28 cellular contexts compared by ENCODE assay signal in the genomic region with DNA sequence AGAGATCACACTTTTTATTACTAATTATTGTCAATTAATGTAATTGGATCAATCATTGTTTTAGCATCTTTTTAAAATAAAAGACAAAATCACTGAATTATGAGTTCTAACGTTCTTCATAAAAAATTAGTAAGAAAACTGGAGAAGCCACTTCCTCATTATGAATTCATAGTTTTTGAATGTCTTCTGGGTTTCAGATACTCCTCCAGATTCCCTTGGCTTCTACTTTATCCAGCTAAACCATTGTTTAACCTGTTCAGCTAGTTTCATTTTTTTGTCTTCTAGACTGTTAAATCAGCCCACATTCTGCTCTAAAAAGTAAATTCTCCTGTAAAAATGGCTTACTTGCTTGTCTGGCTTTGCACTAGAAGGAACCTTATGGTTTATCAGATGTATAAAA.
"Had no signal": no experiment of that assay in that cellular context is flagged by ENCODE, and none has a peak within 500 bp of the region (broad histone marks: within the 10 kb centered on the region; RNA-seq: fewer than 3 reads in every experiment).

No MANE protein-coding gene starts in this region.

- H3K9ac ChIP-seq: neural progenitor cell, parathyroid adenoma had no signal

- H2AFZ ChIP-seq: neural progenitor cell, parathyroid adenoma had no signal

- H3K36me3 ChIP-seq: neural progenitor cell, ovary, right lobe of liver, sigmoid colon, thoracic aorta, thyroid gland, tibial nerve, upper lobe of left lung, vagina had no signal

- H3K27me3 ChIP-seq: neural progenitor cell, ovary, right lobe of liver, sigmoid colon, thyroid gland, tibial nerve, upper lobe of left lung, vagina had no signal

- H3K9me3 ChIP-seq: ovary, psoas muscle, right lobe of liver, sigmoid colon, thoracic aorta, thyroid gland, tibial nerve, upper lobe of left lung, vagina had no signal

- H3K4me3 ChIP-seq: neural progenitor cell, ovary, psoas muscle, right lobe of liver, sigmoid colon, thoracic aorta, thyroid gland, tibial nerve, upper lobe of left lung, vagina had no signal

- H3K9me3 Mint-ChIP-seq: naive thymus-derived CD8-positive, alpha-beta T cell; natural killer cell treated with Interleukin-12 subunit alpha and Interleukin-12 subunit beta and Interleukin-15 and Interleukin-18, amount 100 ng/mL, for 72 hours; nephron progenitor cell; stimulated activated memory B cell treated with anti-CD40 and anti-IgM and Interleukin-4, amounts not matched to agents 10 μg/mL and 1 μg/mL and 100 μg/mL, for 72 hours; stimulated activated naive CD8-positive, alpha-beta T cell treated with anti-CD3 and anti-CD28 coated beads, Interleukin-15, amount 100 ng/mL, for 72 hours had no signal

- H3K27me3 Mint-ChIP-seq: stimulated activated memory B cell treated with anti-CD40 and anti-IgM and Interleukin-4, amounts not matched to agents 10 μg/mL and 1 μg/mL and 100 μg/mL, for 72 hours had no signal

- H3K4me2 ChIP-seq: neural progenitor cell had no signal

- H3K4me1 Mint-ChIP-seq: naive thymus-derived CD8-positive, alpha-beta T cell; nephron progenitor cell; stimulated activated memory B cell treated with anti-CD40 and anti-IgM and Interleukin-4, amounts not matched to agents 10 μg/mL and 1 μg/mL and 100 μg/mL, for 72 hours; stimulated activated naive CD8-positive, alpha-beta T cell treated with anti-CD3 and anti-CD28 coated beads, Interleukin-15, amount 100 ng/mL, for 72 hours had no signal

- H3K27ac Mint-ChIP-seq: naive thymus-derived CD8-positive, alpha-beta T cell; natural killer cell treated with Interleukin-12 subunit alpha and Interleukin-12 subunit beta and Interleukin-15 and Interleukin-18, amount 100 ng/mL, for 72 hours; nephron progenitor cell; neural progenitor cell; progenitor cell of endocrine pancreas; stimulated activated memory B cell treated with anti-CD40 and anti-IgM and Interleukin-4, amounts not matched to agents 10 μg/mL and 1 μg/mL and 100 μg/mL, for 72 hours; stimulated activated naive CD8-positive, alpha-beta T cell treated with anti-CD3 and anti-CD28 coated beads, Interleukin-15, amount 100 ng/mL, for 72 hours had no signal

- DNase-seq: naive thymus-derived CD8-positive, alpha-beta T cell; nephron progenitor cell; occipital lobe; ovary; posterior cingulate gyrus; psoas muscle; right cardiac atrium; right lobe of liver; sigmoid colon; small intestine; stimulated activated CD4-positive, alpha-beta T cell treated with anti-CD3 and anti-CD28 coated beads, Interleukin-15, amount 100 ng/mL, for 24 hours; stimulated activated CD4-positive, alpha-beta T cell treated with anti-CD3 and anti-CD28 coated beads, Interleukin-4, amount 100 ng/mL, for 1 hour; stimulated activated CD4-positive, alpha-beta T cell treated with anti-CD3 and anti-CD28 coated beads, Interleukin-4, amount 100 ng/mL, for 4 hours; stimulated activated CD8-positive, alpha-beta memory T cell treated with anti-CD3 and anti-CD28 coated beads, Interleukin-4, amount 100 ng/mL, for 48 hours; stimulated activated naive CD4-positive, alpha-beta T cell; stimulated activated naive CD8-positive, alpha-beta T cell treated with anti-CD3 and anti-CD28 coated beads, Interleukin-15, amount 100 ng/mL, for 72 hours; stimulated activated naive CD8-positive, alpha-beta T cell treated with anti-CD3 and anti-CD28 coated beads, Interleukin-15, Interleukin-2, amounts not matched to agents 100 U/mL and 50 U/mL, for 24 hours; thyroid gland; upper lobe of left lung had no signal

- H3K36me3 Mint-ChIP-seq: naive thymus-derived CD8-positive, alpha-beta T cell; natural killer cell treated with Interleukin-12 subunit alpha and Interleukin-12 subunit beta and Interleukin-15 and Interleukin-18, amount 100 ng/mL, for 72 hours; neural progenitor cell; stimulated activated memory B cell treated with anti-CD40 and anti-IgM and Interleukin-4, amounts not matched to agents 10 μg/mL and 1 μg/mL and 100 μg/mL, for 72 hours had no signal

- ATAC-seq: naive thymus-derived CD8-positive, alpha-beta T cell; natural killer cell treated with Interleukin-12 subunit alpha and Interleukin-12 subunit beta and Interleukin-15 and Interleukin-18, amount 100 ng/mL, for 72 hours; psoas muscle; right cardiac atrium; right lobe of liver; stimulated activated memory B cell treated with anti-CD40 and anti-IgM and Interleukin-4, amounts not matched to agents 10 μg/mL and 1 μg/mL and 100 μg/mL, for 72 hours; stimulated activated naive CD8-positive, alpha-beta T cell treated with anti-CD3 and anti-CD28 coated beads, Interleukin-15, amount 100 ng/mL, for 72 hours; stimulated activated naive CD8-positive, alpha-beta T cell treated with anti-CD3 and anti-CD28 coated beads, Interleukin-15, Interleukin-2, amounts not matched to agents 100 U/mL and 50 U/mL, for 24 hours had no signal

- H3K4me1 ChIP-seq: parathyroid adenoma, psoas muscle, sigmoid colon, thyroid gland, tibial nerve, upper lobe of left lung had no signal

- FAIRE-seq: small intestine, urothelium cell line had no signal

- H3K4me3 Mint-ChIP-seq: naive thymus-derived CD8-positive, alpha-beta T cell; natural killer cell treated with Interleukin-12 subunit alpha and Interleukin-12 subunit beta and Interleukin-15 and Interleukin-18, amount 100 ng/mL, for 72 hours; nephron progenitor cell; neural progenitor cell; stimulated activated memory B cell treated with anti-CD40 and anti-IgM and Interleukin-4, amounts not matched to agents 10 μg/mL and 1 μg/mL and 100 μg/mL, for 72 hours; stimulated activated naive CD8-positive, alpha-beta T cell treated with anti-CD3 and anti-CD28 coated beads, Interleukin-15, amount 100 ng/mL, for 72 hours had no signal

- H3K79me2 ChIP-seq: parathyroid adenoma had no signal

- H3K27ac ChIP-seq: neural progenitor cell, ovary, parathyroid adenoma, psoas muscle, right lobe of liver, sigmoid colon, thoracic aorta, thyroid gland, tibial nerve, upper lobe of left lung, vagina had no signal
